1 cellular context compared by ENCODE assay signal in the genomic region with DNA sequence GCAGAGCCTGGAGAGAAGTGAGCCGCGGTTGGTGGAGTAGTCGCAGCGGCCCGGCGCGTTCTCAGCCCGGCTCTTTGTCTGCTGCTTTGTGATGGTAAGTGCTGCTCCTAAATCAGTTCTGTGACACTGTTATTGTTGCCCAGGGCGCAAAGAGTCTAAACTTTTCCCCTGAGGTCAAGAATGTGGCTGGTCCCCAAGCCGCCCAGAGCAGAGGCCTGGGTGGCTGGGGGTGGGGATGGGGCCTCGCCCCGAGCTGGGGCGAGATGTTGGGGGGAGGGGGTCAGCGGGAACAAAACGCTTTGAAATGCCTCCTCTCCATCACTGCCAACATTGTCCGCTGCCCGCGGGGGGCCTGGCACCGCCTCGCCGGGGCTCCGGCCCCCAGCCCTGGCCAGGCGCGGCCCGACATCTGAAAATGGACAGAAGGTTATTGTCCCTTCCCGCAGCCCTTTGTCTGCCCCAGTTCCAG.
TF ChIP-seq lines count a peak whose summit lies in the region.

No MANE protein-coding gene starts in this region.

TF ChIP-seq in GM23338, 12 proteins besides CTCF, POLR2A, EP300 and RAD21 (continued from another document):
- TF ChIP-seq ZNF462 (CRISPR knock-in tag; IDR thresholded peaks at IDR 0.05) = no peak
- TF ChIP-seq ETS1 (IDR thresholded peaks at IDR 0.05) = no peak
- TF ChIP-seq CREB1 (CRISPR knock-in tag; IDR thresholded peaks at IDR 0.05; ENCODE audit: low read depth) = no peak
- no peak for TF ChIP-seq EZH2phosphoT487 (IDR thresholded peaks at IDR 0.05; ENCODE audit: unreplicated experiment)
- TF ChIP-seq, protein P1, sequence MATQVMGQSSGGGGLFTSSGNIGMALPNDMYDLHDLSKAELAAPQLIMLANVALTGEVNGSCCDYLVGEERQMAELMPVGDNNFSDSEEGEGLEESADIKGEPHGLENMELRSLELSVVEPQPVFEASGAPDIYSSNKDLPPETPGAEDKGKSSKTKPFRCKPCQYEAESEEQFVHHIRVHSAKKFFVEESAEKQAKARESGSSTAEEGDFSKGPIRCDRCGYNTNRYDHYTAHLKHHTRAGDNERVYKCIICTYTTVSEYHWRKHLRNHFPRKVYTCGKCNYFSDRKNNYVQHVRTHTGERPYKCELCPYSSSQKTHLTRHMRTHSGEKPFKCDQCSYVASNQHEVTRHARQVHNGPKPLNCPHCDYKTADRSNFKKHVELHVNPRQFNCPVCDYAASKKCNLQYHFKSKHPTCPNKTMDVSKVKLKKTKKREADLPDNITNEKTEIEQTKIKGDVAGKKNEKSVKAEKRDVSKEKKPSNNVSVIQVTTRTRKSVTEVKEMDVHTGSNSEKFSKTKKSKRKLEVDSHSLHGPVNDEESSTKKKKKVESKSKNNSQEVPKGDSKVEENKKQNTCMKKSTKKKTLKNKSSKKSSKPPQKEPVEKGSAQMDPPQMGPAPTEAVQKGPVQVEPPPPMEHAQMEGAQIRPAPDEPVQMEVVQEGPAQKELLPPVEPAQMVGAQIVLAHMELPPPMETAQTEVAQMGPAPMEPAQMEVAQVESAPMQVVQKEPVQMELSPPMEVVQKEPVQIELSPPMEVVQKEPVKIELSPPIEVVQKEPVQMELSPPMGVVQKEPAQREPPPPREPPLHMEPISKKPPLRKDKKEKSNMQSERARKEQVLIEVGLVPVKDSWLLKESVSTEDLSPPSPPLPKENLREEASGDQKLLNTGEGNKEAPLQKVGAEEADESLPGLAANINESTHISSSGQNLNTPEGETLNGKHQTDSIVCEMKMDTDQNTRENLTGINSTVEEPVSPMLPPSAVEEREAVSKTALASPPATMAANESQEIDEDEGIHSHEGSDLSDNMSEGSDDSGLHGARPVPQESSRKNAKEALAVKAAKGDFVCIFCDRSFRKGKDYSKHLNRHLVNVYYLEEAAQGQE (IDR thresholded peaks at IDR 0.05; ENCODE audit: unreplicated experiment) = no peak
- TF ChIP-seq POLR2AphosphoS5 (IDR thresholded peaks at IDR 0.05; ENCODE audit: low read depth) = no peak
- no peak for TF ChIP-seq JUNB (IDR thresholded peaks at IDR 0.05; ENCODE audit: unreplicated experiment)
- no peak for TF ChIP-seq EZH2 (IDR thresholded peaks at IDR 0.05; ENCODE audit: low read depth, unreplicated experiment)
- TF ChIP-seq ZNF331 (CRISPR knock-in tag; IDR thresholded peaks at IDR 0.05; ENCODE audit: low read depth) = no peak
- no peak for TF ChIP-seq ZNF114 (CRISPR knock-in tag; IDR thresholded peaks at IDR 0.05)
- no peak for TF ChIP-seq STAT1 (IDR thresholded peaks at IDR 0.05; ENCODE audit: unreplicated experiment)
